Comparison of ENCODE assay signal across 1 cellular context in genomic region chr17:77473615-77474226, GRCh38.
TF ChIP-seq lines count a peak whose summit lies in the region.

No MANE protein-coding gene starts in this region.

TF ChIP-seq in SK-N-SH, 30 proteins besides CTCF, POLR2A, EP300 and RAD21 (continued from another document):
- TF ChIP-seq, protein P1, sequence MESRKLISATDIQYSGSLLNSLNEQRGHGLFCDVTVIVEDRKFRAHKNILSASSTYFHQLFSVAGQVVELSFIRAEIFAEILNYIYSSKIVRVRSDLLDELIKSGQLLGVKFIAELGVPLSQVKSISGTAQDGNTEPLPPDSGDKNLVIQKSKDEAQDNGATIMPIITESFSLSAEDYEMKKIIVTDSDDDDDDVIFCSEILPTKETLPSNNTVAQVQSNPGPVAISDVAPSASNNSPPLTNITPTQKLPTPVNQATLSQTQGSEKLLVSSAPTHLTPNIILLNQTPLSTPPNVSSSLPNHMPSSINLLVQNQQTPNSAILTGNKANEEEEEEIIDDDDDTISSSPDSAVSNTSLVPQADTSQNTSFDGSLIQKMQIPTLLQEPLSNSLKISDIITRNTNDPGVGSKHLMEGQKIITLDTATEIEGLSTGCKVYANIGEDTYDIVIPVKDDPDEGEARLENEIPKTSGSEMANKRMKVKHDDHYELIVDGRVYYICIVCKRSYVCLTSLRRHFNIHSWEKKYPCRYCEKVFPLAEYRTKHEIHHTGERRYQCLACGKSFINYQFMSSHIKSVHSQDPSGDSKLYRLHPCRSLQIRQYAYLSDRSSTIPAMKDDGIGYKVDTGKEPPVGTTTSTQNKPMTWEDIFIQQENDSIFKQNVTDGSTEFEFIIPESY (IDR thresholded peaks at IDR 0.05; ENCODE audit: borderline replicate concordance, low read depth) = no peak
- no peak for TF ChIP-seq MXI1 (IDR thresholded peaks at IDR 0.05; ENCODE audit: low read depth, low read length)
